23 cellular contexts compared by ENCODE assay signal in genomic region chr9:129899620-129900019, GRCh38.
DNase-seq lines count a peak whose midpoint lies in the region; ATAC-seq and TF ChIP-seq lines count a peak whose summit lies in the region.
"Had no signal": no experiment of that assay in that cellular context is flagged by ENCODE, and none has a peak within 500 bp of the region (broad histone marks: within the 10 kb centered on the region; RNA-seq: fewer than 3 reads in every experiment).

No MANE protein-coding gene starts in this region.

- no peak for TF ChIP-seq CTCF in HEK293 (tag by site-specific recombination; IDR thresholded peaks at IDR 0.05)

- no peaks in the 10 kb centered on the region for H3K4me1 ChIP-seq in HEK293 (ENCODE audit: control insufficient read depth, insufficient read depth, low read length)
- peaks cover 15% of the 10 kb centered on the region for H3K4me1 ChIP-seq in Karpas-422 (ENCODE audit: low read length)
- H3K4me1 ChIP-seq: A549, prostate gland had no signal

- H3K36me3 ChIP-seq in HEK293 (ENCODE audit: control insufficient read depth in 2 of 2, insufficient read depth in 1 of 2, low read length in 2 of 2) (peaks cover 0 to 54% of the 10 kb centered on the region in 2 experiments; a peak in 2 of 3 replicates), Karpas-422 (ENCODE audit: insufficient read depth, low read length) (peaks cover 48% of the 10 kb centered on the region)
- H3K36me3 ChIP-seq: uterus had no signal

- H2AFZ ChIP-seq in Karpas-422 (ENCODE audit: low read length): no peak overlapping the region

- H3K9me3 ChIP-seq in HEK293 (ENCODE audit: control insufficient read depth, insufficient read depth, low read depth, low read length) (no peaks in the 10 kb centered on the region), Karpas-422 (ENCODE audit: low read length) (no peaks in the 10 kb centered on the region)
- H3K9me3 ChIP-seq: A549, BLaER1, prostate gland, SJSA1, uterus had no signal

- H3K79me2 ChIP-seq in Karpas-422 (ENCODE audit: low read length): peaks cover 5% of the 10 kb centered on the region; the same call in 1 of the 2 replicates

- no peaks in the 10 kb centered on the region for H3K9me2 ChIP-seq in Karpas-422 (replicated peaks; ENCODE audit: insufficient read depth, low read length)

- POLR2A ChIA-PET in activated CD4-positive, alpha-beta T cell treated with anti-CD3 and anti-CD28 coated beads, Interleukin-2, amount 10 ng/mL, durations not matched to agents 7 days and 5 days (lab: Charles Lee): no interaction called here
- POLR2A ChIA-PET in HEK293 (lab: Yijun Ruan, JAX): no interaction called here
- POLR2A ChIA-PET in naive thymus-derived CD8-positive, alpha-beta T cell (lab: Charles Lee): no interaction called here

- peaks cover 7% of the 10 kb centered on the region for H3K9me3 Mint-ChIP-seq in activated CD4-positive, alpha-beta T cell treated with anti-CD3 and anti-CD28 coated beads, Interleukin-2, amount 10 ng/mL, durations not matched to agents 7 days and 5 days
- no peaks in the 10 kb centered on the region for H3K9me3 Mint-ChIP-seq in activated naive CD8-positive, alpha-beta T cell (ENCODE audit: low read depth)
- H3K9me3 Mint-ChIP-seq in naive thymus-derived CD8-positive, alpha-beta T cell: no peaks in the 10 kb centered on the region

- no peaks in the 10 kb centered on the region for H3K27me3 Mint-ChIP-seq in activated CD4-positive, alpha-beta T cell treated with anti-CD3 and anti-CD28 coated beads, Interleukin-2, amount 10 ng/mL, durations not matched to agents 7 days and 5 days
- H3K27me3 Mint-ChIP-seq in activated naive CD8-positive, alpha-beta T cell: no peaks in the 10 kb centered on the region
- H3K27me3 Mint-ChIP-seq in naive thymus-derived CD8-positive, alpha-beta T cell: peaks cover 0 to 1% (median 0%) of the 10 kb centered on the region in 5 donors

- no peak overlapping the region for H3K4me3 ChIP-seq in HEK293 (ENCODE audit: low read depth, low read length)
- H3K4me3 ChIP-seq in Karpas-422 (ENCODE audit: low read length): no peak overlapping the region
- H3K4me3 ChIP-seq: A549, BLaER1, prostate gland, SJSA1, uterus had no signal

- H4K20me1 ChIP-seq in Karpas-422 (ENCODE audit: insufficient read depth, low read depth, low read length): no peaks in the 10 kb centered on the region
- H4K20me1 ChIP-seq: BLaER1 had no signal

- no peaks in the 10 kb centered on the region for H3K27me3 ChIP-seq in Karpas-422 (ENCODE audit: low read length)
- H3K27me3 ChIP-seq: BLaER1, SJSA1, uterus had no signal

- H3K9ac ChIP-seq in Karpas-422 (ENCODE audit: low read length): no peak overlapping the region
- H3K9ac ChIP-seq: BLaER1 had no signal

- no peak overlapping the region for H3K4me3 Mint-ChIP-seq in activated CD4-positive, alpha-beta T cell treated with anti-CD3 and anti-CD28 coated beads, Interleukin-2, amount 10 ng/mL, durations not matched to agents 7 days and 5 days
- no peak overlapping the region for H3K4me3 Mint-ChIP-seq in activated naive CD8-positive, alpha-beta T cell
- no peak overlapping the region for H3K4me3 Mint-ChIP-seq in naive thymus-derived CD8-positive, alpha-beta T cell

- H3K4me2 ChIP-seq in Karpas-422 (ENCODE audit: low read depth, low read length, poor library complexity, severe bottlenecking): no peak overlapping the region
- H3K4me2 ChIP-seq: A549, BLaER1 had no signal

- peaks cover 75% of the 10 kb centered on the region for H3K4me1 Mint-ChIP-seq in activated CD4-positive, alpha-beta T cell treated with anti-CD3 and anti-CD28 coated beads, Interleukin-2, amount 10 ng/mL, durations not matched to agents 7 days and 5 days
- peaks cover 44% of the 10 kb centered on the region for H3K4me1 Mint-ChIP-seq in activated naive CD8-positive, alpha-beta T cell (ENCODE audit: low read depth)
- peaks cover 22 to 55% (median 45%) of the 10 kb centered on the region in 4 donors for H3K4me1 Mint-ChIP-seq in naive thymus-derived CD8-positive, alpha-beta T cell

- peak overlapping the region; percentile 77 for H3K27ac Mint-ChIP-seq in activated CD4-positive, alpha-beta T cell treated with anti-CD3 and anti-CD28 coated beads, Interleukin-2, amount 10 ng/mL, durations not matched to agents 7 days and 5 days
- H3K27ac Mint-ChIP-seq in activated naive CD8-positive, alpha-beta T cell: peak overlapping the region; percentile 75
- peak overlapping the region; percentile 23 to 83 (median 68) for H3K27ac Mint-ChIP-seq in naive thymus-derived CD8-positive, alpha-beta T cell

- no peak for ATAC-seq in naive thymus-derived CD8-positive, alpha-beta T cell
- ATAC-seq: A549, Panc1 had no signal

- H3K27ac ChIP-seq in HEK293 (ENCODE audit: extremely low read depth, low read depth, low read length) (no peak overlapping the region), Karpas-422 (ENCODE audit: low read length) (no peak overlapping the region)
- H3K27ac ChIP-seq: A549, BLaER1, prostate gland, SJSA1, uterus had no signal

- no peak for DNase-seq in activated CD4-positive, alpha-beta T cell treated with anti-CD3 and anti-CD28 coated beads, Interleukin-2, amount 10 ng/mL, durations not matched to agents 7 days and 5 days
- DNase-seq in activated CD4-positive, alpha-beta T cell treated with anti-CD3 and anti-CD28 coated beads, Interleukin-2, amount 50 U/mL, for 1 hour: no peak
- no peak for DNase-seq in naive thymus-derived CD8-positive, alpha-beta T cell
- DNase-seq in NCI-H774 (lab: John Stamatoyannopoulos, UW) (no peak), GF-D8 (lab: John Stamatoyannopoulos, UW) (no peak), Karpas-422 (no peak)
- DNase-seq: activated CD4-positive, alpha-beta T cell treated with anti-CD3 and anti-CD28 coated beads for 1 hour; dermis blood vessel endothelial cell; DMS53; erythroblast; foreskin melanocyte; HCEC 1CT; mesendoderm; NCI-H187; NCI-H2227 treated with DMSO at 0.1 percent for 48 hours; uterus had no signal

- CTCF ChIA-PET in activated CD4-positive, alpha-beta T cell treated with anti-CD3 and anti-CD28 coated beads, Interleukin-2, amount 10 ng/mL, durations not matched to agents 7 days and 5 days (lab: Charles Lee): no interaction called here
- CTCF ChIA-PET in HEK293 (lab: Yijun Ruan, JAX): no interaction called here

- peaks cover 92% of the 10 kb centered on the region for H3K36me3 Mint-ChIP-seq in activated CD4-positive, alpha-beta T cell treated with anti-CD3 and anti-CD28 coated beads, Interleukin-2, amount 10 ng/mL, durations not matched to agents 7 days and 5 days (ENCODE audit: low read depth)
- H3K36me3 Mint-ChIP-seq in activated naive CD8-positive, alpha-beta T cell: peaks cover 15% of the 10 kb centered on the region
- peaks cover 6 to 94% (median 29%) of the 10 kb centered on the region in 3 donors for H3K36me3 Mint-ChIP-seq in naive thymus-derived CD8-positive, alpha-beta T cell

TF ChIP-seq in HEK293, 187 proteins besides CTCF, POLR2A, EP300 and RAD21:
- TF ChIP-seq ZNF366 (tag by site-specific recombination; conservative IDR thresholded peaks at IDR 0.05): peak; percentile 79
- no peak for TF ChIP-seq ZNF510 (tag by site-specific recombination; IDR thresholded peaks at IDR 0.05; ENCODE audit: insufficient replicate concordance)
TF ChIP-seq in HEK293: peak in this region for 1.
